Comparison of ENCODE assay signal across 8 cellular contexts in the genomic region with DNA sequence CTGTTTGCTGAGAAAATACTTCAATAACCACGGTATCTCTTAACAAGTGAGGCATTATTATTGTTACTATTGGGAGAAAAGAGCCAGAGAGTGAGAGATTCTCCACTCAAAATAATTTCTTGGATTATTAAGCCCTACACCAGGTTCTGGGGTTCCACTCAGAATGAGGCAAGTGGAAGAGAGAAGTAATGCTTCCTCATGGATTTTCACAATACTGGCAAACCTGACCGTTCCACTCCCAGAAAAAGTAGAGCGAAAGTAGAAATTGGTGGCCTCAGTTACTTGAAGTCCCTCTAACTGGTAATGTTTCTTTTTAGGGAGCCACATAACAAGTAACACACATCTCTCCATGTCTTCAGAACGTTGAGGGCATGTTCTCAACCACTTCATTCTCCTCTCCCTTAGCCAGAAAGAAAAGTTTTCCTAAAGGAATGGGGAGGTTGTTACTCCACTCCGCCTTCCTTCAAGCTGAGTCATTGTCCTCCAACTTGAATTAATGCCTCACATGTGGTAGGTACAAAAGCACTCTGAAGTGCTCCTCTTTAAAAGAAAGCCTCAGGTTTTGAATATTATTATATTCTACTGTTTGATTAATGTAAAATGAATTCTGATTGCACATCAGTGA. TPM values are rescaled to one million over a fixed set of nuclear protein-coding genes. Genes with fewer than 3 reads are reported as not detected.
A peak's percentile ranks its signal among the peaks of the same experiment; 100 is the strongest.
DNase-seq lines count a peak whose midpoint lies in the region; ATAC-seq lines count a peak whose summit lies in the region.

No MANE protein-coding gene starts in this region.

- peaks cover 0 to 45% (median 9%) of the 10 kb centered on the region in 11 experiments; a peak in 13 of 22 replicates for H4K20me1 ChIP-seq in BLaER1 treated with 17β-estradiol and CSF1 and Interleukin-3, amounts not matched to agents 10 nM and 100 nM

- H3K27me3 Mint-ChIP-seq in activated T-helper 17 cell treated with anti-CD3 and anti-CD28 coated beads, Interleukin-2, amount 50 U/mL, for 72 hours: no peaks in the 10 kb centered on the region

- peaks cover 6% of the 10 kb centered on the region for H3K36me3 Mint-ChIP-seq in activated T-helper 17 cell treated with anti-CD3 and anti-CD28 coated beads, Interleukin-2, amount 50 U/mL, for 72 hours (ENCODE audit: low read depth)

- peak overlapping the region in 6 of 11 experiments; percentile 26 to 90 (median 87); a peak in 10 of 22 replicates for H3K27ac ChIP-seq in BLaER1 treated with 17β-estradiol and CSF1 and Interleukin-3, amounts not matched to agents 10 nM and 100 nM
- peak overlapping the region; percentile 59 for H3K27ac ChIP-seq in urinary bladder (ENCODE audit: low read depth)

- H3K9me3 ChIP-seq in BLaER1 treated with 17β-estradiol and CSF1 and Interleukin-3, amounts not matched to agents 10 nM and 100 nM (replicated peaks in 1 of 11): no peaks in the 10 kb centered on the region

- ATAC-seq in activated T-helper 17 cell treated with anti-CD3 and anti-CD28 coated beads, Interleukin-2, amount 50 U/mL, for 72 hours (replicated peaks): no peak
- ATAC-seq in GM21825 (IDR thresholded peaks at IDR 0.05; ENCODE audit: unreplicated experiment): no peak

- H3K4me2 ChIP-seq in BLaER1 treated with 17β-estradiol and CSF1 and Interleukin-3, amounts not matched to agents 10 nM and 100 nM: peak overlapping the region; percentile 74 to 95 (median 84)

- peak overlapping the region; percentile 67 to 84 (median 80); a peak in 19 of 20 replicates for H3K4me3 ChIP-seq in BLaER1 treated with 17β-estradiol and CSF1 and Interleukin-3, amounts not matched to agents 10 nM and 100 nM
- peak overlapping the region; percentile 80 for H3K4me3 ChIP-seq in urinary bladder (ENCODE audit: low read depth, low read length)

- peaks cover 12% of the 10 kb centered on the region for H3K4me1 Mint-ChIP-seq in activated T-helper 17 cell treated with anti-CD3 and anti-CD28 coated beads, Interleukin-2, amount 50 U/mL, for 72 hours

- intact Hi-C loops in posterior vena cava (cut with DNase I): loop anchor here in 1 of 2 donors (10.0 kb wide), 1 partner anchor 141 kb away; a partner anchor contains a TSS
- intact Hi-C loops in posterior cingulate gyrus (cut with DNase I): loop anchor here (2.0 to 5.0 kb wide), 2 partner anchors 82 to 127 kb away; a partner anchor contains a TSS

- DNase-seq in HS-5 (ENCODE audit: low read depth) (peak; percentile 68), iris pigment epithelial cell (ENCODE audit: low read depth) (peak; percentile 78), posterior vena cava (ENCODE audit: low spot score) (no peak), posterior cingulate gyrus (no peak)

- 27% methylated on average over 5 of the region's 5 CpGs for WGBS in urinary bladder

- H3K36me3 ChIP-seq in BLaER1 treated with 17β-estradiol and CSF1 and Interleukin-3, amounts not matched to agents 10 nM and 100 nM: peaks cover 0 to 40% (median 6%) of the 10 kb centered on the region in 11 experiments; a peak in 7 of 22 replicates
- H3K36me3 ChIP-seq in urinary bladder (ENCODE audit: insufficient read depth): no peaks in the 10 kb centered on the region

- H3K4me3 Mint-ChIP-seq in activated T-helper 17 cell treated with anti-CD3 and anti-CD28 coated beads, Interleukin-2, amount 50 U/mL, for 72 hours: peak overlapping the region; percentile 78

- no peaks in the 10 kb centered on the region for H3K9me3 Mint-ChIP-seq in activated T-helper 17 cell treated with anti-CD3 and anti-CD28 coated beads, Interleukin-2, amount 50 U/mL, for 72 hours

- H3K4me1 ChIP-seq in BLaER1 treated with 17β-estradiol and CSF1 and Interleukin-3, amounts not matched to agents 10 nM and 100 nM: peaks cover 12 to 28% (median 21%) of the 10 kb centered on the region in 10 experiments
- no peaks in the 10 kb centered on the region for H3K4me1 ChIP-seq in urinary bladder (ENCODE audit: insufficient read depth)

- peak overlapping the region; percentile 10 for H3K27ac Mint-ChIP-seq in activated T-helper 17 cell treated with anti-CD3 and anti-CD28 coated beads, Interleukin-2, amount 50 U/mL, for 72 hours

- H3K9ac ChIP-seq in BLaER1 treated with 17β-estradiol and CSF1 and Interleukin-3, amounts not matched to agents 10 nM and 100 nM: peak overlapping the region; percentile 80 to 91 (median 88); a peak in 21 of 22 replicates

- H3K27me3 ChIP-seq in BLaER1 treated with 17β-estradiol and CSF1 and Interleukin-3, amounts not matched to agents 10 nM and 100 nM: no peaks in the 10 kb centered on the region

RNA-seq across cellular contexts. Expression of a gene that starts 1.9 kb away (rescaled TPM):
- 1 to 10 TPM; 5.6 to 9.5 TPM for total RNA-seq in activated T-helper 17 cell treated with anti-CD3 and anti-CD28 coated beads, Interleukin-2, amount 50 U/mL, for 72 hours
- total RNA-seq in urinary bladder (82.3 TPM), posterior vena cava (10 to 100 TPM; 32.6 to 45.8 TPM)
- 34.3 TPM for polyA plus RNA-seq in urinary bladder

RNA-seq across cellular contexts. Expression of a gene that starts 48.1 kb away (rescaled TPM):
- 1 to 10 TPM; 2.6 to 4.1 TPM for total RNA-seq in activated T-helper 17 cell treated with anti-CD3 and anti-CD28 coated beads, Interleukin-2, amount 50 U/mL, for 72 hours
- total RNA-seq in urinary bladder (193 TPM), posterior vena cava (10 to 100 TPM; 46.6 to 73.9 TPM)
- 74.4 TPM for polyA plus RNA-seq in urinary bladder

Comparison
In these comparisons a context has a peak if more than half of its experiments do, and no peak if none do; other contexts are left out.
1. DNase-seq: peak in HS-5 (single experiment) and iris pigment epithelial cell (single experiment); none in posterior vena cava (single experiment) and posterior cingulate gyrus (0 of 10).
2. RNA of a gene that starts 48.1 kb away (total RNA-seq): 193 TPM in urinary bladder (single experiment) and 46.6 to 73.9 TPM in posterior vena cava; 2.6 to 4.1 TPM in activated T-helper 17 cell treated with anti-CD3 and anti-CD28 coated beads, Interleukin-2, amount 50 U/mL, for 72 hours; every median in the first group is over 4 times any median in the second.